ENCODE assay signal across 10 cellular contexts in genomic region chr4:37780444-37781133, GRCh38. TPM values are rescaled to one million over a fixed set of nuclear protein-coding genes. Genes with fewer than 3 reads are reported as not detected.
DNase-seq lines count a peak whose midpoint lies in the region; TF ChIP-seq lines count a peak whose summit lies in the region.
"Had no signal": no experiment of that assay in that cellular context is flagged by ENCODE, and none has a peak within 500 bp of the region (broad histone marks: within the 10 kb centered on the region; RNA-seq: fewer than 3 reads in every experiment).

No MANE protein-coding gene starts in this region.

- no peak overlapping the region for H3K23ac ChIP-seq in H9 (ENCODE audit: insufficient read length, low read depth, low read length)

- H2AK5ac ChIP-seq in H9 (ENCODE audit: insufficient read length, low read length): no peak overlapping the region

- H2BK20ac ChIP-seq in H9 (ENCODE audit: low read depth, low read length, poor library complexity, severe bottlenecking): no peak overlapping the region

- H3K23me2 ChIP-seq in H9 (ENCODE audit: insufficient read length, low read depth, low read length, poor library complexity, severe bottlenecking): no peaks in the 10 kb centered on the region

- no peak overlapping the region for H2BK15ac ChIP-seq in H9 (ENCODE audit: low read depth, low read length)

- H3K4me3 ChIP-seq in Peyer's patch: no peak overlapping the region
- no peak overlapping the region for H3K4me3 ChIP-seq in neural progenitor cell
- no peak overlapping the region for H3K4me3 ChIP-seq in sigmoid colon

- WGBS in sigmoid colon, 2 donors: 40 to 48% methylated on average over 4 of the region's 4 CpGs
- whole genome bisulfite sequencing in H9 (ENCODE audit: extremely low coverage, insufficient read length, low lambda C conversion rate): no CpG with 5 or more reads among the region's 4 CpGs

- TF ChIP-seq EP300 in sigmoid colon (IDR thresholded peaks at IDR 0.05): no peak

- no peaks in the 10 kb centered on the region for H3K36me3 ChIP-seq in Peyer's patch
- H3K36me3 ChIP-seq in neural progenitor cell: no peaks in the 10 kb centered on the region
- H3K36me3 ChIP-seq in sigmoid colon: no peaks in the 10 kb centered on the region

- no peak overlapping the region for H3K56ac ChIP-seq in H9 (ENCODE audit: insufficient read length, low read depth, low read length)

- H4K8ac ChIP-seq in H9 (replicated peaks; ENCODE audit: insufficient read length, low read depth, low read length): no peak overlapping the region

- H3K4me1 Mint-ChIP-seq in neural progenitor cell (peaks cover 15% of the 10 kb centered on the region), H9 (peaks cover 8 to 10% of the 10 kb centered on the region in 2 experiments)

- no peaks in the 10 kb centered on the region for H3K9me3 ChIP-seq in Peyer's patch
- H3K9me3 ChIP-seq in neural progenitor cell (ENCODE audit: low read depth): no peaks in the 10 kb centered on the region
- no peaks in the 10 kb centered on the region for H3K9me3 ChIP-seq in sigmoid colon
- H3K9me3 ChIP-seq in H9 (ENCODE audit: control insufficient read depth, low read depth, low read length): no peaks in the 10 kb centered on the region

- no peak overlapping the region for H4K91ac ChIP-seq in H9 (ENCODE audit: insufficient read length, low read depth, low read length)

- H4K5ac ChIP-seq in H9 (ENCODE audit: insufficient read length, low read depth, low read length): no peak overlapping the region

- H3K14ac ChIP-seq in H9 (ENCODE audit: insufficient read depth, low read length): no peak overlapping the region

- no peaks in the 10 kb centered on the region for H3K4me1 ChIP-seq in Peyer's patch
- H3K4me1 ChIP-seq in neural progenitor cell: peaks cover 17% of the 10 kb centered on the region
- H3K4me1 ChIP-seq in sigmoid colon: no peaks in the 10 kb centered on the region
- no peaks in the 10 kb centered on the region for H3K4me1 ChIP-seq in H9 (ENCODE audit: insufficient read depth, low read length)

- H3K27ac Mint-ChIP-seq in neural progenitor cell: peak overlapping the region; percentile 77
- no peak overlapping the region for H3K27ac Mint-ChIP-seq in H9

- H3T11ph ChIP-seq in H9 (ENCODE audit: low read length): no peak overlapping the region

- H3K27me3 Mint-ChIP-seq in neural progenitor cell (ENCODE audit: insufficient read depth, low read depth) (peaks cover 2% of the 10 kb centered on the region), H9 (ENCODE audit: low read depth) (peaks cover 3% of the 10 kb centered on the region; the same call in 1 of the 2 replicates)

- H3K9ac ChIP-seq in neural progenitor cell (no peak overlapping the region), H9 (ENCODE audit: extremely low read depth, insufficient read length, low read length) (no peak overlapping the region)

- H3K36me3 Mint-ChIP-seq in neural progenitor cell (no peaks in the 10 kb centered on the region), H9 (ENCODE audit: insufficient read depth in 1 of 3, low read depth in 3 of 3) (no peaks in the 10 kb centered on the region; a peak in 1 of 7 replicates)

- no peak overlapping the region for H2BK12ac ChIP-seq in H9 (ENCODE audit: insufficient read length, low read depth, low read length)

- H4K20me1 ChIP-seq in neural progenitor cell (ENCODE audit: low read depth) (no peaks in the 10 kb centered on the region), H9 (ENCODE audit: control insufficient read depth, insufficient read depth, insufficient read length) (no peaks in the 10 kb centered on the region)

- H2AFZ ChIP-seq in neural progenitor cell (replicated peaks): peak overlapping the region; percentile 74
- no peak overlapping the region for H2AFZ ChIP-seq in H9 (ENCODE audit: low read length)

- no peaks in the 10 kb centered on the region for H3K27me3 ChIP-seq in Peyer's patch
- no peaks in the 10 kb centered on the region for H3K27me3 ChIP-seq in neural progenitor cell
- H3K27me3 ChIP-seq in sigmoid colon: no peaks in the 10 kb centered on the region
- H3K27me3 ChIP-seq in H9 (ENCODE audit: insufficient read depth, low read length): no peaks in the 10 kb centered on the region

- peak overlapping the region in 1 of 4 donors; percentile 31 for H3K27ac ChIP-seq in Peyer's patch
- no peak overlapping the region for H3K27ac ChIP-seq in neural progenitor cell
- no peak overlapping the region for H3K27ac ChIP-seq in sigmoid colon
- H3K27ac ChIP-seq in H9 (ENCODE audit: insufficient read length, low read depth, low read length): no peak overlapping the region
- H3K27ac ChIP-seq: epithelial cell of prostate had no signal

- TF ChIP-seq POLR2A in Peyer's patch (IDR thresholded peaks at IDR 0.05) (no peak), sigmoid colon (IDR thresholded peaks at IDR 0.05) (no peak)

- no peak overlapping the region for H2BK120ac ChIP-seq in H9 (ENCODE audit: low read depth, low read length, poor library complexity, severe bottlenecking)

- intact Hi-C loops in sigmoid colon (cut with DNase I): no loop called here

- TF ChIP-seq CTCF in Peyer's patch (IDR thresholded peaks at IDR 0.05): peak in 3 of 6 experiments; percentile 10 to 27 (median 23)
- TF ChIP-seq CTCF in neural progenitor cell (IDR thresholded peaks at IDR 0.05): no peak
- no peak for TF ChIP-seq CTCF in sigmoid colon (IDR thresholded peaks at IDR 0.05)
- no peak for TF ChIP-seq CTCF in H9 (conservative IDR thresholded peaks at IDR 0.05)

- no peak overlapping the region for H3K18ac ChIP-seq in H9 (ENCODE audit: insufficient read length, low read depth, low read length)

- no peaks in the 10 kb centered on the region for H3K79me1 ChIP-seq in H9 (ENCODE audit: insufficient read depth, low read depth, low read length, poor library complexity, severe bottlenecking)

- H3K4me2 ChIP-seq in neural progenitor cell: peak overlapping the region; percentile 23
- H3K4me2 ChIP-seq in H9 (ENCODE audit: insufficient read depth, insufficient read length, low read length): no peak overlapping the region

- H3F3A ChIP-seq in neural progenitor cell (ENCODE audit: low read depth): peaks cover 7% of the 10 kb centered on the region

- no peak overlapping the region for H3K4ac ChIP-seq in H9 (ENCODE audit: low read depth, low read length)

- DNase-seq in ELR (ENCODE audit: low read depth) (peak; percentile 10), Peyer's patch (peak in 2 of 3 donors; percentile 50 to 79), astrocyte of the hippocampus (ENCODE audit: low read depth, low spot score) (peak; percentile 18), neural progenitor cell (ENCODE audit: low spot score) (peak; percentile 11), sigmoid colon (no peak), HuH-7 (ENCODE audit: low spot score) (no peak), NCI-H2081 (lab: John Stamatoyannopoulos, UW) (no peak), H9 (no peak)
- DNase-seq: NCI-H774 had no signal

- peaks cover 19% of the 10 kb centered on the region for H3K9me3 Mint-ChIP-seq in neural progenitor cell
- peaks cover 0 to 2% of the 10 kb centered on the region in 2 experiments; a peak in 1 of 5 replicates for H3K9me3 Mint-ChIP-seq in H9

- H2BK5ac ChIP-seq in H9 (ENCODE audit: insufficient read length, low read length): no peak overlapping the region

- H3K4me3 Mint-ChIP-seq in neural progenitor cell: no peak overlapping the region
- no peak overlapping the region for H3K4me3 Mint-ChIP-seq in H9

- H3K79me2 ChIP-seq in neural progenitor cell (ENCODE audit: low read depth): no peaks in the 10 kb centered on the region
- H3K79me2 ChIP-seq in H9 (ENCODE audit: insufficient read depth, low read length): no peaks in the 10 kb centered on the region

RNA-seq across cellular contexts. Expression of gene PGM2, which starts 45.9 kb away (rescaled TPM):
- total RNA-seq in Peyer's patch: 10 to 100 TPM; 11.3 to 27.2 (median 16.5) TPM
- total RNA-seq in neural progenitor cell (ENCODE audit: low replicate concordance): 16.3 and 20.1 TPM in 2 replicates
- 10 to 100 TPM; 30.0 to 42.3 (median 33.8) TPM for total RNA-seq in sigmoid colon
- polyA plus RNA-seq in sigmoid colon: 10 to 100 TPM in 2 of 3 donors, 1 to 10 TPM in 1; 7.2 to 15.6 (median 13.9) TPM
- total RNA-seq in H9 (2021): 26.6 and 30.4 TPM in 2 replicates

Comparison
In these comparisons a context has a peak if more than half of its experiments do, and no peak if none do; other contexts are left out.
1. DNase-seq: peak in ELR (single experiment), Peyer's patch (2 of 3), astrocyte of the hippocampus (single experiment) and neural progenitor cell (single experiment); none in sigmoid colon (single experiment), HuH-7 (single experiment), NCI-H2081 (0 of 2) and H9 (single experiment).